In genomic region chr3:42830437-42831320, GRCh38 we compare ENCODE assay signal across 8 cellular contexts. TPM values are rescaled to one million over a fixed set of nuclear protein-coding genes. Genes with fewer than 3 reads are reported as not detected.
DNase-seq lines count a peak whose midpoint lies in the region; ATAC-seq and TF ChIP-seq lines count a peak whose summit lies in the region.

No MANE protein-coding gene starts in this region.

- no peaks in the 10 kb centered on the region for H3K36me3 Mint-ChIP-seq in mesothelial cell of epicardium

- no peaks in the 10 kb centered on the region for H3K27me3 Mint-ChIP-seq in mesothelial cell of epicardium (ENCODE audit: low read depth)

- TF ChIP-seq CTCF in cardiac muscle cell (IDR thresholded peaks at IDR 0.05; ENCODE audit: low read depth, low read length) (peak; percentile 48), right atrium auricular region (IDR thresholded peaks at IDR 0.05) (peak in 1 of 2 donors; percentile 53), fibroblast of mammary gland (conservative IDR thresholded peaks at IDR 0.05; ENCODE audit: control insufficient read depth, insufficient read depth, low read depth, low read length) (peak; percentile 55), mesothelial cell of epicardium (IDR thresholded peaks at IDR 0.05; ENCODE audit: unreplicated experiment) (no peak)

- no peak overlapping the region for H3K4me3 Mint-ChIP-seq in mesothelial cell of epicardium

- H3K4me3 ChIP-seq in cardiac muscle cell (no peak overlapping the region), right atrium auricular region (no peak overlapping the region), fibroblast of mammary gland (ENCODE audit: control insufficient read depth, low read depth, low read length) (no peak overlapping the region), subcutaneous abdominal adipose tissue (ENCODE audit: low read depth in 1 of 5, low read length in 5 of 5) (no peak overlapping the region)

- H3K9me3 Mint-ChIP-seq in mesothelial cell of epicardium: no peaks in the 10 kb centered on the region

- H3K4me1 Mint-ChIP-seq in mesothelial cell of epicardium: peaks cover 31% of the 10 kb centered on the region

- ATAC-seq in GM21423 (IDR thresholded peaks at IDR 0.05; ENCODE audit: unreplicated experiment): no peak

- no peaks in the 10 kb centered on the region for H3K9me3 ChIP-seq in cardiac muscle cell (ENCODE audit: low read depth)
- no peaks in the 10 kb centered on the region for H3K9me3 ChIP-seq in right atrium auricular region
- H3K9me3 ChIP-seq in subcutaneous abdominal adipose tissue (ENCODE audit: control insufficient read depth in 5 of 5, low read length in 5 of 5): no peaks in the 10 kb centered on the region

- H3K4me1 ChIP-seq in cardiac muscle cell (ENCODE audit: low read depth) (no peaks in the 10 kb centered on the region), right atrium auricular region (peaks cover 0 to 4% of the 10 kb centered on the region in 2 donors), subcutaneous abdominal adipose tissue (ENCODE audit: control insufficient read depth in 5 of 5, insufficient read depth in 5 of 5, low read length in 5 of 5) (peaks cover 0 to 31% (median 17%) of the 10 kb centered on the region in 5 donors)

- DNase-seq in cardiac muscle cell (ENCODE audit: low read depth in 1 of 2, low spot score in 1 of 2) (peak; percentile 50 to 75), right atrium auricular region (ENCODE audit: low spot score) (no peak), OCI-M2 (lab: John Stamatoyannopoulos, UW; ENCODE audit: unreplicated experiment) (peak; percentile 17), fibroblast of mammary gland (ENCODE audit: low read depth) (peak; percentile 61), mesothelial cell of epicardium (ENCODE audit: low spot score in 2 of 2, unreplicated experiment in 2 of 2) (no peak)
- DNase-seq in activated naive CD4-positive, alpha-beta T cell treated with anti-CD3 and anti-CD28 coated beads, Interleukin-2, amount 50 U/mL, for 16 hours: no peak

- H3K9ac ChIP-seq in subcutaneous abdominal adipose tissue (ENCODE audit: low read length in 5 of 5): no peak overlapping the region

- H3K36me3 ChIP-seq in cardiac muscle cell (no peaks in the 10 kb centered on the region), right atrium auricular region (no peaks in the 10 kb centered on the region), subcutaneous abdominal adipose tissue (ENCODE audit: control insufficient read depth in 5 of 5, insufficient read depth in 5 of 5, low read length in 5 of 5) (no peaks in the 10 kb centered on the region)

- H3K27ac ChIP-seq in cardiac muscle cell: no peak overlapping the region
- no peak overlapping the region for H3K27ac ChIP-seq in right atrium auricular region
- H3K27ac ChIP-seq in subcutaneous abdominal adipose tissue (ENCODE audit: low read depth, low read length): peak overlapping the region; percentile 31

- H3K27me3 ChIP-seq in cardiac muscle cell (no peaks in the 10 kb centered on the region), right atrium auricular region (no peaks in the 10 kb centered on the region), subcutaneous abdominal adipose tissue (ENCODE audit: control insufficient read depth in 5 of 5, insufficient read depth in 4 of 5, low read length in 5 of 5) (no peaks in the 10 kb centered on the region)

- no peak overlapping the region for H3K27ac Mint-ChIP-seq in mesothelial cell of epicardium

RNA-seq across cellular contexts. Expression of gene ACKR2, which starts 21.4 kb away (rescaled TPM):
- 0.15 and 0.35 TPM in 2 replicates for total RNA-seq in cardiac muscle cell
- 2.8 and 3.6 TPM in 2 replicates for polyA plus RNA-seq in cardiac muscle cell
- total RNA-seq in right atrium auricular region: 1 to 10 TPM in 1 of 2 donors, under 1 TPM in 1; 0.78 to 6.2 TPM
- 1.2 to 2.2 TPM (median 1.6 TPM) in 3 replicates for total RNA-seq in mesothelial cell of epicardium

RNA-seq across cellular contexts. Expression of gene HIGD1A, which starts 26.4 kb away (rescaled TPM):
- total RNA-seq in cardiac muscle cell (121 and 167 TPM in 2 replicates), right atrium auricular region (100 to 1,000 TPM; 213 to 299 TPM), mesothelial cell of epicardium (62.0 to 72.2 TPM (median 63.9 TPM) in 3 replicates)
- polyA plus RNA-seq in cardiac muscle cell: 352 and 445 TPM in 2 replicates

RNA-seq across cellular contexts. Expression of gene CYP8B1, which starts 45.0 kb away (rescaled TPM):
- total RNA-seq in cardiac muscle cell: not detected in 2 replicates
- not detected in 2 replicates for polyA plus RNA-seq in cardiac muscle cell
- total RNA-seq in right atrium auricular region: not detected
- total RNA-seq in mesothelial cell of epicardium: not detected in 3 replicates

RNA-seq across cellular contexts. Expression of gene CCDC13, which starts 57.6 kb away (rescaled TPM):
- total RNA-seq in cardiac muscle cell (1.5 and 3.3 TPM in 2 replicates), right atrium auricular region (under 1 TPM in 1 of 2 donors, not detected in 1; 0.35 TPM), mesothelial cell of epicardium (0.55 to 0.90 TPM (median 0.60 TPM) in 3 replicates)
- 2.8 and 3.1 TPM in 2 replicates for polyA plus RNA-seq in cardiac muscle cell

Comparison
In these comparisons a context has a peak if more than half of its experiments do, and no peak if none do; other contexts are left out.
1. DNase-seq: peak in cardiac muscle cell (2 of 2), OCI-M2 (single experiment) and fibroblast of mammary gland (single experiment); none in right atrium auricular region (single experiment), activated naive CD4-positive, alpha-beta T cell treated with anti-CD3 and anti-CD28 coated beads, Interleukin-2, amount 50 U/mL, for 16 hours (single experiment) and mesothelial cell of epicardium (0 of 2).